1 cellular context compared by ENCODE assay signal in genomic region chr10:35129185-35129674, GRCh38.
TF ChIP-seq lines count a peak whose summit lies in the region.

No MANE protein-coding gene starts in this region.

TF ChIP-seq in HepG2, 621 proteins besides CTCF, POLR2A, EP300 and RAD21:
- no peak for TF ChIP-seq FOXC1 (CRISPR knock-in tag; IDR thresholded peaks at IDR 0.05; ENCODE audit: borderline replicate concordance)
- no peak for TF ChIP-seq ARNT (IDR thresholded peaks at IDR 0.05)
- TF ChIP-seq ZNF674 (CRISPR knock-in tag; IDR thresholded peaks at IDR 0.05; ENCODE audit: low read depth), result no peak
